ENCODE assay signal across 19 cellular contexts in genomic region chr2:101858246-101858645, GRCh38.
DNase-seq lines count a peak whose midpoint lies in the region; ATAC-seq and TF ChIP-seq lines count a peak whose summit lies in the region.
"Had no signal": no experiment of that assay in that cellular context is flagged by ENCODE, and none has a peak within 500 bp of the region (broad histone marks: within the 10 kb centered on the region; RNA-seq: fewer than 3 reads in every experiment).

No MANE protein-coding gene starts in this region.

- CTCF ChIA-PET in Caco-2 (lab: Charles Lee) = no interaction called here

- no peak overlapping the region for H4K91ac ChIP-seq in neuronal stem cell (ENCODE audit: low read depth, low read length, poor library complexity)

- H2BK120ac ChIP-seq in neuronal stem cell (ENCODE audit: low read depth, low read length) = no peak overlapping the region

- intact Hi-C loops in Caco-2 (cut with micrococcal nuclease; ENCODE audit: unreplicated experiment) = no loop called here
- intact Hi-C loops in gastrocnemius medialis (cut with DNase I; ENCODE audit: low total_unique reads) = no loop called here

- H3K23ac ChIP-seq in neuronal stem cell (ENCODE audit: low read depth, low read length, poor library complexity) = no peak overlapping the region

- H3K4me3 ChIP-seq in Caco-2 (ENCODE audit: low read depth, low read length) (no peak overlapping the region), gastrocnemius medialis (no peak overlapping the region), neuronal stem cell (ENCODE audit: low read length in 2 of 2) (no peak overlapping the region)
- H3K4me3 ChIP-seq: prostate gland, spleen, tibial artery had no signal

- peaks cover 28% of the 10 kb centered on the region for H3K4me1 Mint-ChIP-seq in Caco-2 (ENCODE audit: low read depth, unreplicated experiment)
- H3K4me1 Mint-ChIP-seq in chondrocyte (ENCODE audit: low read depth) = peaks cover 4% of the 10 kb centered on the region
- peaks cover 14% of the 10 kb centered on the region for H3K4me1 Mint-ChIP-seq in mesothelial cell of epicardium

- H3K27ac Mint-ChIP-seq in Caco-2 (ENCODE audit: unreplicated experiment) = peak overlapping the region; percentile 10
- H3K27ac Mint-ChIP-seq in chondrocyte (ENCODE audit: unreplicated experiment) = peak overlapping the region; percentile 50
- H3K27ac Mint-ChIP-seq in mesothelial cell of epicardium = peak overlapping the region; percentile 68
- H3K27ac Mint-ChIP-seq: activated CD4-positive, alpha-beta memory T cell treated with anti-CD3 and anti-CD28 coated beads for 36 hours had no signal

- no TSS peak for BruUV-seq in Caco-2 (replicated peaks; lab: Mats Ljungman, UMichigan)

- H3K9me3 ChIP-seq in Caco-2 (no peaks in the 10 kb centered on the region), gastrocnemius medialis (no peaks in the 10 kb centered on the region), neuronal stem cell (replicated peaks in 1 of 2; ENCODE audit: control insufficient read depth in 2 of 2, insufficient read depth in 1 of 2, low read depth in 1 of 2, low read length in 2 of 2) (no peaks in the 10 kb centered on the region)
- H3K9me3 ChIP-seq: prostate gland, spleen, tibial artery had no signal

- H3K4me2 ChIP-seq in neuronal stem cell (ENCODE audit: insufficient read depth, low read length, poor library complexity, severe bottlenecking) = no peak overlapping the region

- H3K4me1 ChIP-seq in Caco-2 (peaks cover 26% of the 10 kb centered on the region), gastrocnemius medialis (no peaks in the 10 kb centered on the region), neuronal stem cell (ENCODE audit: control insufficient read depth in 2 of 2, insufficient read depth in 1 of 2, low read depth in 1 of 2, low read length in 2 of 2) (no peaks in the 10 kb centered on the region)
- H3K4me1 ChIP-seq: prostate gland, spleen, tibial artery had no signal

- H2AFZ ChIP-seq in neuronal stem cell (ENCODE audit: low read length) = no peak overlapping the region

- H2BK15ac ChIP-seq in neuronal stem cell (ENCODE audit: low read length) = no peak overlapping the region

- H3K27me3 Mint-ChIP-seq in Caco-2 (ENCODE audit: insufficient read depth, unreplicated experiment) (no peaks in the 10 kb centered on the region), chondrocyte (ENCODE audit: low read depth) (no peaks in the 10 kb centered on the region), mesothelial cell of epicardium (ENCODE audit: low read depth) (no peaks in the 10 kb centered on the region)
- H3K27me3 Mint-ChIP-seq: activated CD4-positive, alpha-beta memory T cell treated with anti-CD3 and anti-CD28 coated beads for 36 hours had no signal

- H3K27me3 ChIP-seq in Caco-2 (replicated peaks; ENCODE audit: control insufficient read depth, insufficient read depth, low read length) = no peaks in the 10 kb centered on the region
- no peaks in the 10 kb centered on the region for H3K27me3 ChIP-seq in gastrocnemius medialis
- H3K27me3 ChIP-seq in neuronal stem cell (ENCODE audit: control insufficient read depth in 3 of 3, insufficient read depth in 3 of 3, low read depth in 1 of 3, low read length in 3 of 3) = no peaks in the 10 kb centered on the region
- H3K27me3 ChIP-seq: spleen, tibial artery had no signal

- no peak overlapping the region for H2BK5ac ChIP-seq in neuronal stem cell (ENCODE audit: low read length)

- no peak overlapping the region for H3K9ac ChIP-seq in neuronal stem cell (ENCODE audit: low read depth, low read length, poor library complexity)

- no peaks in the 10 kb centered on the region for H3K79me1 ChIP-seq in neuronal stem cell (ENCODE audit: low read depth, low read length)

- POLR2A ChIA-PET in Caco-2 (lab: Charles Lee) = no interaction called here

- TF ChIP-seq CTCF in Caco-2 (IDR thresholded peaks at IDR 0.05; ENCODE audit: insufficient read depth in 1 of 2, low read depth in 1 of 2, low read length in 1 of 2, severe bottlenecking in 1 of 2, unreplicated experiment in 1 of 2) (no peak), chondrocyte (IDR thresholded peaks at IDR 0.05) (no peak), mesothelial cell of epicardium (IDR thresholded peaks at IDR 0.05; ENCODE audit: unreplicated experiment) (no peak), gastrocnemius medialis (IDR thresholded peaks at IDR 0.05 in 4 of 5, conservative IDR thresholded peaks at IDR 0.05 in 1 of 5) (no peak)

- TF ChIP-seq POLR2A in erythroblast (IDR thresholded peaks at IDR 0.05; ENCODE audit: low read length) (no peak), gastrocnemius medialis (IDR thresholded peaks at IDR 0.05) (no peak)

- no peak overlapping the region for H3K14ac ChIP-seq in neuronal stem cell (ENCODE audit: low read length)

- ATAC-seq in HG02678 (IDR thresholded peaks at IDR 0.05; ENCODE audit: unreplicated experiment) (no peak), gastrocnemius medialis (no peak)
- ATAC-seq: left lobe of liver had no signal

- H3K9me3 Mint-ChIP-seq in Caco-2 (ENCODE audit: unreplicated experiment) (no peaks in the 10 kb centered on the region), chondrocyte (ENCODE audit: low read depth) (no peaks in the 10 kb centered on the region), mesothelial cell of epicardium (no peaks in the 10 kb centered on the region)
- H3K9me3 Mint-ChIP-seq: activated CD4-positive, alpha-beta memory T cell treated with anti-CD3 and anti-CD28 coated beads for 36 hours had no signal

- peaks cover 2% of the 10 kb centered on the region; the same call in 1 of the 2 replicates for H3K36me3 ChIP-seq in Caco-2 (ENCODE audit: control insufficient read depth, insufficient read depth, low read length)
- peaks cover 0 to 40% of the 10 kb centered on the region in 2 donors for H3K36me3 ChIP-seq in gastrocnemius medialis
- peaks cover 18 to 97% of the 10 kb centered on the region in 2 donors for H3K36me3 ChIP-seq in neuronal stem cell (replicated peaks in 1 of 2; ENCODE audit: control insufficient read depth in 2 of 2, insufficient read depth in 2 of 2, low read length in 2 of 2)
- H3K36me3 ChIP-seq: prostate gland had no signal

- H3K4me3 Mint-ChIP-seq in Caco-2 (ENCODE audit: unreplicated experiment) (no peak overlapping the region), chondrocyte (ENCODE audit: unreplicated experiment) (no peak overlapping the region), mesothelial cell of epicardium (no peak overlapping the region)
- H3K4me3 Mint-ChIP-seq: activated CD4-positive, alpha-beta memory T cell treated with anti-CD3 and anti-CD28 coated beads for 36 hours had no signal

- no peak overlapping the region for H2AK5ac ChIP-seq in neuronal stem cell (ENCODE audit: low read depth, low read length)

- in situ Hi-C loops in gastrocnemius medialis (cut with MboI; ENCODE audit: low sequenced_read_pairs in 4 of 4) = no loop called here

- H3K4ac ChIP-seq in neuronal stem cell (ENCODE audit: low read length) = no peak overlapping the region

- peak in 1 of 2 experiments; percentile 21 for DNase-seq in Caco-2
- DNase-seq in HPDE6-E6E7 (ENCODE audit: extremely low spot score) = peak; percentile 53
- no peak for DNase-seq in chondrocyte (ENCODE audit: low spot score)
- no peak for DNase-seq in mesothelial cell of epicardium (ENCODE audit: low spot score in 2 of 2, unreplicated experiment in 2 of 2)
- DNase-seq in erythroblast (lab: John Stamatoyannopoulos, UW) = no peak
- DNase-seq in gastrocnemius medialis = no peak
- DNase-seq in neuronal stem cell (ENCODE audit: low spot score) = no peak
- DNase-seq: activated CD4-positive, alpha-beta memory T cell treated with anti-CD3 and anti-CD28 coated beads for 36 hours; anterior cingulate cortex; foreskin melanocyte; KBM-7; NCI-H1105; NCI-H82; spleen; tibial artery had no signal

- no peak overlapping the region for H3K18ac ChIP-seq in neuronal stem cell (ENCODE audit: low read length)

- H3K27ac ChIP-seq in gastrocnemius medialis (no peak overlapping the region), neuronal stem cell (replicated peaks; ENCODE audit: low read length) (no peak overlapping the region)
- H3K27ac ChIP-seq: HL-60, prostate gland, spleen, tibial artery had no signal

- no peak overlapping the region for H2BK12ac ChIP-seq in neuronal stem cell (ENCODE audit: low read length)

- peaks cover 88% of the 10 kb centered on the region for H3K36me3 Mint-ChIP-seq in Caco-2 (ENCODE audit: insufficient read depth, unreplicated experiment)
- H3K36me3 Mint-ChIP-seq in chondrocyte (ENCODE audit: low read depth) = peaks cover 27% of the 10 kb centered on the region
- peaks cover 43% of the 10 kb centered on the region for H3K36me3 Mint-ChIP-seq in mesothelial cell of epicardium

- H4K8ac ChIP-seq in neuronal stem cell (ENCODE audit: low read depth, low read length) = no peak overlapping the region

Comparison
In these comparisons a context has a peak if more than half of its experiments do, and no peak if none do; other contexts are left out.
1. H3K27ac Mint-ChIP-seq: peak in every context shown above with its lines; median percentile 68 in mesothelial cell of epicardium; 50 in chondrocyte; 10 in Caco-2.